ENCODE assay signal across 1 cellular context in the genomic region with DNA sequence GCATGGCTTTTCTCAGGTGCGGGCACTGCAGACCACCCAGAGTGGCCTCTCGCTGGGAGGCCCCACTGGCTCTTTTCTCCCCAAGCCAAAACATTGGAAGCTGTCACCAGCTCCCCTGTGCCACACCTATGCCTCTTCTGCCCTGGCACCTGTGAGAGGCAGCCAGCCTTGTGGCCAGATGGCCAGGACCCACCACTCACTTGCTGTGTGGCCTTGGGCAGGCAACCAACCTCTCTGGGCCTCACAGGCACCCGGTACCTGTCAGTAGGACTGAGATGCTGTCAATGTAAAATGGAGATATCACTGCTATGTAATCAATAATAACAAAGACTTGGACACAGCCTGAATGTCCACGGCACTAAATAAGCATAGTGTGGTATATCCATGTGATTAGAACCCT.
TF ChIP-seq lines count a peak whose summit lies in the region.

No MANE protein-coding gene starts in this region.

TF ChIP-seq in K562, 482 proteins besides CTCF, POLR2A, EP300 and RAD21 (continued from another document):
- TF ChIP-seq, protein P1, sequence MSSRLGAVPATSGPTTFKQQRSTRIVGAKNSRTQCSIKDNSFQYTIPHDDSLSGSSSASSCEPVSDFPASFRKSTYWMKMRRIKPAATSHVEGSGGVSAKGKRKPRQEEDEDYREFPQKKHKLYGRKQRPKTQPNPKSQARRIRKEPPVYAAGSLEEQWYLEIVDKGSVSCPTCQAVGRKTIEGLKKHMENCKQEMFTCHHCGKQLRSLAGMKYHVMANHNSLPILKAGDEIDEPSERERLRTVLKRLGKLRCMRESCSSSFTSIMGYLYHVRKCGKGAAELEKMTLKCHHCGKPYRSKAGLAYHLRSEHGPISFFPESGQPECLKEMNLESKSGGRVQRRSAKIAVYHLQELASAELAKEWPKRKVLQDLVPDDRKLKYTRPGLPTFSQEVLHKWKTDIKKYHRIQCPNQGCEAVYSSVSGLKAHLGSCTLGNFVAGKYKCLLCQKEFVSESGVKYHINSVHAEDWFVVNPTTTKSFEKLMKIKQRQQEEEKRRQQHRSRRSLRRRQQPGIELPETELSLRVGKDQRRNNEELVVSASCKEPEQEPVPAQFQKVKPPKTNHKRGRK (tag; IDR thresholded peaks at IDR 0.05), result no peak
- TF ChIP-seq U2AF1 (optimal IDR thresholded peaks at IDR 0.05; ENCODE audit: low read depth, low read length) (no peak), TAF1 (IDR thresholded peaks at IDR 0.05; ENCODE audit: control insufficient read depth, extremely low read depth, insufficient read depth, low read length, severe bottlenecking) (no peak)
